1 cellular context compared by ENCODE assay signal in genomic region chr9:121225240-121225639, GRCh38.
TF ChIP-seq lines count a peak whose summit lies in the region.

No MANE protein-coding gene starts in this region.

TF ChIP-seq in IMR-90, 13 proteins besides CTCF, POLR2A, EP300 and RAD21 (continued from another document):
- TF ChIP-seq CHD1 (IDR thresholded peaks at IDR 0.05; ENCODE audit: low read depth, low read length) (no peak), SMC3 (IDR thresholded peaks at IDR 0.05; ENCODE audit: low read depth, low read length) (no peak)
